ENCODE assay signal across 1 cellular context in genomic region chr2:163187119-163187518, GRCh38.
TF ChIP-seq lines count a peak whose summit lies in the region.

No MANE protein-coding gene starts in this region.

TF ChIP-seq in H1, 55 proteins besides CTCF, POLR2A, EP300 and RAD21:
- TF ChIP-seq TAF1 (IDR thresholded peaks at IDR 0.05; ENCODE audit: low read depth, low read length): no peak
- no peak for TF ChIP-seq SP2 (IDR thresholded peaks at IDR 0.05; ENCODE audit: low read length)
- no peak for TF ChIP-seq SUZ12 (IDR thresholded peaks at IDR 0.05; ENCODE audit: low read length)
- TF ChIP-seq, protein P1, sequence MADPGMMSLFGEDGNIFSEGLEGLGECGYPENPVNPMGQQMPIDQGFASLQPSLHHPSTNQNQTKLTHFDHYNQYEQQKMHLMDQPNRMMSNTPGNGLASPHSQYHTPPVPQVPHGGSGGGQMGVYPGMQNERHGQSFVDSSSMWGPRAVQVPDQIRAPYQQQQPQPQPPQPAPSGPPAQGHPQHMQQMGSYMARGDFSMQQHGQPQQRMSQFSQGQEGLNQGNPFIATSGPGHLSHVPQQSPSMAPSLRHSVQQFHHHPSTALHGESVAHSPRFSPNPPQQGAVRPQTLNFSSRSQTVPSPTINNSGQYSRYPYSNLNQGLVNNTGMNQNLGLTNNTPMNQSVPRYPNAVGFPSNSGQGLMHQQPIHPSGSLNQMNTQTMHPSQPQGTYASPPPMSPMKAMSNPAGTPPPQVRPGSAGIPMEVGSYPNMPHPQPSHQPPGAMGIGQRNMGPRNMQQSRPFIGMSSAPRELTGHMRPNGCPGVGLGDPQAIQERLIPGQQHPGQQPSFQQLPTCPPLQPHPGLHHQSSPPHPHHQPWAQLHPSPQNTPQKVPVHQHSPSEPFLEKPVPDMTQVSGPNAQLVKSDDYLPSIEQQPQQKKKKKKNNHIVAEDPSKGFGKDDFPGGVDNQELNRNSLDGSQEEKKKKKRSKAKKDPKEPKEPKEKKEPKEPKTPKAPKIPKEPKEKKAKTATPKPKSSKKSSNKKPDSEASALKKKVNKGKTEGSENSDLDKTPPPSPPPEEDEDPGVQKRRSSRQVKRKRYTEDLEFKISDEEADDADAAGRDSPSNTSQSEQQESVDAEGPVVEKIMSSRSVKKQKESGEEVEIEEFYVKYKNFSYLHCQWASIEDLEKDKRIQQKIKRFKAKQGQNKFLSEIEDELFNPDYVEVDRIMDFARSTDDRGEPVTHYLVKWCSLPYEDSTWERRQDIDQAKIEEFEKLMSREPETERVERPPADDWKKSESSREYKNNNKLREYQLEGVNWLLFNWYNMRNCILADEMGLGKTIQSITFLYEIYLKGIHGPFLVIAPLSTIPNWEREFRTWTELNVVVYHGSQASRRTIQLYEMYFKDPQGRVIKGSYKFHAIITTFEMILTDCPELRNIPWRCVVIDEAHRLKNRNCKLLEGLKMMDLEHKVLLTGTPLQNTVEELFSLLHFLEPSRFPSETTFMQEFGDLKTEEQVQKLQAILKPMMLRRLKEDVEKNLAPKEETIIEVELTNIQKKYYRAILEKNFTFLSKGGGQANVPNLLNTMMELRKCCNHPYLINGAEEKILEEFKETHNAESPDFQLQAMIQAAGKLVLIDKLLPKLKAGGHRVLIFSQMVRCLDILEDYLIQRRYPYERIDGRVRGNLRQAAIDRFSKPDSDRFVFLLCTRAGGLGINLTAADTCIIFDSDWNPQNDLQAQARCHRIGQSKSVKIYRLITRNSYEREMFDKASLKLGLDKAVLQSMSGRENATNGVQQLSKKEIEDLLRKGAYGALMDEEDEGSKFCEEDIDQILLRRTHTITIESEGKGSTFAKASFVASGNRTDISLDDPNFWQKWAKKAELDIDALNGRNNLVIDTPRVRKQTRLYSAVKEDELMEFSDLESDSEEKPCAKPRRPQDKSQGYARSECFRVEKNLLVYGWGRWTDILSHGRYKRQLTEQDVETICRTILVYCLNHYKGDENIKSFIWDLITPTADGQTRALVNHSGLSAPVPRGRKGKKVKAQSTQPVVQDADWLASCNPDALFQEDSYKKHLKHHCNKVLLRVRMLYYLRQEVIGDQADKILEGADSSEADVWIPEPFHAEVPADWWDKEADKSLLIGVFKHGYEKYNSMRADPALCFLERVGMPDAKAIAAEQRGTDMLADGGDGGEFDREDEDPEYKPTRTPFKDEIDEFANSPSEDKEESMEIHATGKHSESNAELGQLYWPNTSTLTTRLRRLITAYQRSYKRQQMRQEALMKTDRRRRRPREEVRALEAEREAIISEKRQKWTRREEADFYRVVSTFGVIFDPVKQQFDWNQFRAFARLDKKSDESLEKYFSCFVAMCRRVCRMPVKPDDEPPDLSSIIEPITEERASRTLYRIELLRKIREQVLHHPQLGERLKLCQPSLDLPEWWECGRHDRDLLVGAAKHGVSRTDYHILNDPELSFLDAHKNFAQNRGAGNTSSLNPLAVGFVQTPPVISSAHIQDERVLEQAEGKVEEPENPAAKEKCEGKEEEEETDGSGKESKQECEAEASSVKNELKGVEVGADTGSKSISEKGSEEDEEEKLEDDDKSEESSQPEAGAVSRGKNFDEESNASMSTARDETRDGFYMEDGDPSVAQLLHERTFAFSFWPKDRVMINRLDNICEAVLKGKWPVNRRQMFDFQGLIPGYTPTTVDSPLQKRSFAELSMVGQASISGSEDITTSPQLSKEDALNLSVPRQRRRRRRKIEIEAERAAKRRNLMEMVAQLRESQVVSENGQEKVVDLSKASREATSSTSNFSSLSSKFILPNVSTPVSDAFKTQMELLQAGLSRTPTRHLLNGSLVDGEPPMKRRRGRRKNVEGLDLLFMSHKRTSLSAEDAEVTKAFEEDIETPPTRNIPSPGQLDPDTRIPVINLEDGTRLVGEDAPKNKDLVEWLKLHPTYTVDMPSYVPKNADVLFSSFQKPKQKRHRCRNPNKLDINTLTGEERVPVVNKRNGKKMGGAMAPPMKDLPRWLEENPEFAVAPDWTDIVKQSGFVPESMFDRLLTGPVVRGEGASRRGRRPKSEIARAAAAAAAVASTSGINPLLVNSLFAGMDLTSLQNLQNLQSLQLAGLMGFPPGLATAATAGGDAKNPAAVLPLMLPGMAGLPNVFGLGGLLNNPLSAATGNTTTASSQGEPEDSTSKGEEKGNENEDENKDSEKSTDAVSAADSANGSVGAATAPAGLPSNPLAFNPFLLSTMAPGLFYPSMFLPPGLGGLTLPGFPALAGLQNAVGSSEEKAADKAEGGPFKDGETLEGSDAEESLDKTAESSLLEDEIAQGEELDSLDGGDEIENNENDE (IDR thresholded peaks at IDR 0.05; ENCODE audit: insufficient replicate concordance, low read length): no peak
- no peak for TF ChIP-seq SAP30 (IDR thresholded peaks at IDR 0.05; ENCODE audit: insufficient read depth, insufficient replicate concordance, low read length)
- no peak for TF ChIP-seq CBX5 (IDR thresholded peaks at IDR 0.05; ENCODE audit: low read depth, low read length)
- TF ChIP-seq TBP (IDR thresholded peaks at IDR 0.05; ENCODE audit: low read depth, low read length): no peak
- TF ChIP-seq POLR2AphosphoS5 (IDR thresholded peaks at IDR 0.05; ENCODE audit: low read depth, low read length): no peak
- TF ChIP-seq RFX5 (IDR thresholded peaks at IDR 0.05; ENCODE audit: borderline replicate concordance, low read depth, low read length): no peak
- TF ChIP-seq FOSL1 (IDR thresholded peaks at IDR 0.05; ENCODE audit: insufficient read depth, low read depth, low read length): no peak
- TF ChIP-seq PHF8 (conservative IDR thresholded peaks at IDR 0.05; ENCODE audit: low read depth, low read length): no peak
- TF ChIP-seq, protein P2, sequence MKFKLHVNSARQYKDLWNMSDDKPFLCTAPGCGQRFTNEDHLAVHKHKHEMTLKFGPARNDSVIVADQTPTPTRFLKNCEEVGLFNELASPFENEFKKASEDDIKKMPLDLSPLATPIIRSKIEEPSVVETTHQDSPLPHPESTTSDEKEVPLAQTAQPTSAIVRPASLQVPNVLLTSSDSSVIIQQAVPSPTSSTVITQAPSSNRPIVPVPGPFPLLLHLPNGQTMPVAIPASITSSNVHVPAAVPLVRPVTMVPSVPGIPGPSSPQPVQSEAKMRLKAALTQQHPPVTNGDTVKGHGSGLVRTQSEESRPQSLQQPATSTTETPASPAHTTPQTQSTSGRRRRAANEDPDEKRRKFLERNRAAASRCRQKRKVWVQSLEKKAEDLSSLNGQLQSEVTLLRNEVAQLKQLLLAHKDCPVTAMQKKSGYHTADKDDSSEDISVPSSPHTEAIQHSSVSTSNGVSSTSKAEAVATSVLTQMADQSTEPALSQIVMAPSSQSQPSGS (IDR thresholded peaks at IDR 0.05; ENCODE audit: low read length): no peak
- no peak for TF ChIP-seq CHD2 (IDR thresholded peaks at IDR 0.05; ENCODE audit: low read length)
- no peak for TF ChIP-seq GTF2F1 (IDR thresholded peaks at IDR 0.05; ENCODE audit: borderline replicate concordance, low read depth, low read length)
- TF ChIP-seq BRCA1 (IDR thresholded peaks at IDR 0.05; ENCODE audit: low read depth, low read length): no peak
